ENCODE assay signal across 8 cellular contexts in the genomic region with DNA sequence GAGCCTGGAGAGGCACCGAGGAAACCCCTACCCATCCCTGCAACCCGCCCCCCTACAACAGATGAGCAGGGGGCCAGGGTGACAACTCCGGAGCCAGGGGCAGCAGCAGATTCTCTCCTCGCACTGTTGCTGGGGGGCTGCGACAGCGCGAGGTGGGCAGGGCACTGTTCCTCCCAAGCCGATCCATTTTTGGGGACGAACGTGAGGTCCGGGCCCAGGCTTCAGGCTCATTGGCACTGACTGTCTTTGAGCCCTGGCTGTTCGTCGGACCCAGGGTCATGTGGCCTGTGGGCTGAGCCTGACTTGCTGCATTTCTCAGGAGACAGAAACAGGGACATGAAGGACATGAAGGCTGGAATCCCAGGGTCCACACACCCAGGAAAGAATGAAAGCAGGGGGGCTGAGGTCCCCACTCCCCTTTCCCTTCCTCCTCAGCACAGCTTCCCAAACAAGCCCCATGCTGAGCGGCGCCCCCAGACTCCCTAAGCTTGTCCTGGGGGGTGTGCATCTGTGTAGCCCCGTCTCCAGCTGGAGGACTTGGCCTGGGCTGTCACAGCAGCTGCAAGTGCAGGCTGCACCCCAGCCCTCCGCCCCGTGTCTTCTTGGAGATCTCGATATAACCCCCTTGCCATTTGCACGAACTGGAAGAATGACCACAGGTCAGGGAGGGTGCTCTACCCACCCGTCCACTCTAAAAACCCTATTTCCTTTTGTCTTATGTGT. TPM values are rescaled to one million over a fixed set of nuclear protein-coding genes. Genes with fewer than 3 reads are reported as not detected.
DNase-seq lines count a peak whose midpoint lies in the region; ATAC-seq, FAIRE-seq and TF ChIP-seq lines count a peak whose summit lies in the region.

No MANE protein-coding gene starts in this region.

- TSS peak; percentile 68 for BruUV-seq in Caco-2 (replicated peaks; lab: Mats Ljungman, UMichigan)

- no peak for FAIRE-seq in astrocyte (lab: Jason Lieb, UNC)

- H4K20me1 ChIP-seq in astrocyte (ENCODE audit: insufficient read depth, low read length), result peaks cover 50% of the 10 kb centered on the region

- no peak overlapping the region for H2AFZ ChIP-seq in astrocyte (ENCODE audit: low read depth, low read length)

- H3K36me3 ChIP-seq in Caco-2 (ENCODE audit: control insufficient read depth, insufficient read depth, low read length) (no peaks in the 10 kb centered on the region; the same call in 1 of the 2 replicates), astrocyte (ENCODE audit: insufficient read depth, low read length) (no peaks in the 10 kb centered on the region)

- ATAC-seq in GM21360 (IDR thresholded peaks at IDR 0.05; ENCODE audit: unreplicated experiment), result no peak
- ATAC-seq in omental fat pad (ENCODE audit: low FRiP score), result no peak
- ATAC-seq in GM21447 (IDR thresholded peaks at IDR 0.05; ENCODE audit: unreplicated experiment), result no peak

- H3K36me3 Mint-ChIP-seq in Caco-2 (ENCODE audit: insufficient read depth, unreplicated experiment), result peaks cover 50% of the 10 kb centered on the region
- peaks cover 16% of the 10 kb centered on the region for H3K36me3 Mint-ChIP-seq in astrocyte (ENCODE audit: low read depth, unreplicated experiment)

- peak in 1 of 2 experiments; percentile 38 for DNase-seq in Caco-2
- DNase-seq in astrocyte (ENCODE audit: low read depth), result no peak
- peak; percentile 44 to 72 for DNase-seq in hippocampal formation (lab: John Stamatoyannopoulos, UW)
- no peak for DNase-seq in retinal pigment epithelial cell (ENCODE audit: low read depth)
- DNase-seq in NCI-H146 (lab: John Stamatoyannopoulos, UW), result no peak
- DNase-seq in omental fat pad (ENCODE audit: low spot score), result no peak

- H3K27me3 Mint-ChIP-seq in Caco-2 (ENCODE audit: insufficient read depth, unreplicated experiment), result no peaks in the 10 kb centered on the region
- no peaks in the 10 kb centered on the region for H3K27me3 Mint-ChIP-seq in astrocyte (ENCODE audit: low read depth, unreplicated experiment)

- POLR2A ChIA-PET in Caco-2 (lab: Charles Lee), result interaction anchor here (1.3 kb wide), 1 partner anchor 15 kb away, joined by 6 read pairs; no protein-coding TSS in a partner anchor

- H3K4me3 ChIP-seq in Caco-2 (ENCODE audit: low read depth, low read length) (peak overlapping the region; percentile 0; the same call in 1 of the 2 replicates), astrocyte (ENCODE audit: insufficient read depth, low read depth, low read length) (peak overlapping the region; percentile 29), retinal pigment epithelial cell (ENCODE audit: low read length) (peak overlapping the region; percentile 26)

- H3K27me3 ChIP-seq in Caco-2 (replicated peaks; ENCODE audit: control insufficient read depth, insufficient read depth, low read length) (no peaks in the 10 kb centered on the region), astrocyte (ENCODE audit: insufficient read depth, low read length) (no peaks in the 10 kb centered on the region)

- peaks cover 87% of the 10 kb centered on the region for H3K79me2 ChIP-seq in astrocyte (ENCODE audit: insufficient read depth, low read length)

- H3K4me1 Mint-ChIP-seq in Caco-2 (ENCODE audit: low read depth, unreplicated experiment) (peaks cover 19% of the 10 kb centered on the region), astrocyte (ENCODE audit: low read depth, unreplicated experiment) (peaks cover 26% of the 10 kb centered on the region)

- intact Hi-C loops in Caco-2 (cut with micrococcal nuclease; ENCODE audit: unreplicated experiment), result no loop called here

- peak overlapping the region; percentile 68 for H3K4me3 Mint-ChIP-seq in Caco-2 (ENCODE audit: unreplicated experiment)
- no peak overlapping the region for H3K4me3 Mint-ChIP-seq in astrocyte (ENCODE audit: unreplicated experiment)

- no peaks in the 10 kb centered on the region for H3K9me3 Mint-ChIP-seq in Caco-2 (ENCODE audit: unreplicated experiment)
- no peaks in the 10 kb centered on the region for H3K9me3 Mint-ChIP-seq in astrocyte (ENCODE audit: unreplicated experiment)

- peak overlapping the region; percentile 86 for H3K9ac ChIP-seq in astrocyte (ENCODE audit: low read length)

- peak overlapping the region; percentile 96 for H3K27ac Mint-ChIP-seq in Caco-2 (ENCODE audit: unreplicated experiment)
- peak overlapping the region; percentile 91 for H3K27ac Mint-ChIP-seq in astrocyte (ENCODE audit: unreplicated experiment)

- TF ChIP-seq CTCF in Caco-2 (IDR thresholded peaks at IDR 0.05; ENCODE audit: insufficient read depth in 1 of 2, low read depth in 1 of 2, low read length in 1 of 2, severe bottlenecking in 1 of 2, unreplicated experiment in 1 of 2) (no peak), astrocyte (IDR thresholded peaks at IDR 0.05; ENCODE audit: insufficient read depth, low read depth, low read length) (no peak), retinal pigment epithelial cell (conservative IDR thresholded peaks at IDR 0.05; ENCODE audit: low read depth, low read length) (no peak), omental fat pad (IDR thresholded peaks at IDR 0.05) (no peak)

- peak overlapping the region; percentile 96 for H3K27ac ChIP-seq in astrocyte (ENCODE audit: low read depth, low read length)

- H3K4me1 ChIP-seq in Caco-2 (peaks cover 40% of the 10 kb centered on the region), astrocyte (ENCODE audit: insufficient read depth, low read length) (peaks cover 46% of the 10 kb centered on the region)

- CTCF ChIA-PET in Caco-2 (lab: Charles Lee), result interaction anchor here (0.7 to 2.2 kb wide), 4 partner anchors 15 to 87 kb away, joined by 3 to 13 read pairs (median 8); no protein-coding TSS in a partner anchor

- H3K9me3 ChIP-seq in Caco-2, result no peaks in the 10 kb centered on the region
- no peaks in the 10 kb centered on the region for H3K9me3 ChIP-seq in astrocyte (ENCODE audit: insufficient read depth, low read depth, low read length)

- H3K4me2 ChIP-seq in astrocyte (ENCODE audit: low read length), result peak overlapping the region; percentile 86

RNA-seq across cellular contexts. Expression of gene CEP295NL, which starts 18.7 kb away (rescaled TPM):
- total RNA-seq in Caco-2 (2022) (1.7 and 2.0 TPM in 2 replicates), astrocyte (1.3 and 1.6 TPM in 2 replicates), omental fat pad (10 to 100 TPM in 1 of 4 donors, 1 to 10 TPM in 3; 2.7 to 11.8 (median 5.5) TPM)

RNA-seq across cellular contexts. Expression of gene TIMP2, which starts 40.9 kb away (rescaled TPM):
- total RNA-seq in Caco-2 (2022) (63.8 and 70.1 TPM in 2 replicates), astrocyte (184 and 187 TPM in 2 replicates), omental fat pad (100 to 1,000 TPM; 139 to 161 (median 150) TPM)

RNA-seq across cellular contexts. Expression of gene USP36, which starts 43.7 kb away (rescaled TPM):
- total RNA-seq in Caco-2 (2022) (103 and 108 TPM in 2 replicates), astrocyte (48.1 and 51.0 TPM in 2 replicates), omental fat pad (100 to 1,000 TPM in 2 of 4 donors, 10 to 100 TPM in 2; 32.5 to 162 (median 86.7) TPM)

Comparison
In these comparisons a context has a peak if more than half of its experiments do, and no peak if none do; other contexts are left out.
1. DNase-seq: peak in hippocampal formation (2 of 2); none in astrocyte (single experiment), retinal pigment epithelial cell (single experiment), NCI-H146 (single experiment) and omental fat pad (single experiment).
2. Peak in every context shown above with its lines, with median percentiles within 50 percentile points of each other: H3K4me3 ChIP-seq.